Comparison of ENCODE assay signal across 24 cellular contexts in genomic region chr12:22353615-22354325, GRCh38. TPM values are rescaled to one million over a fixed set of nuclear protein-coding genes. Genes with fewer than 3 reads are reported as not detected.
"Had no signal": no experiment of that assay in that cellular context is flagged by ENCODE, and none has a peak within 500 bp of the region (broad histone marks: within the 10 kb centered on the region; RNA-seq: fewer than 3 reads in every experiment).

No MANE protein-coding gene starts in this region.

- FAIRE-seq: keratinocyte had no signal

- H3K36me3 ChIP-seq: esophagus muscularis mucosa, lower lobe of right lung, neutrophil, prostate gland, right atrium auricular region, stomach, thyroid gland had no signal

- H3K9me3 ChIP-seq: esophagus muscularis mucosa, lower lobe of right lung, neutrophil, prostate gland, right atrium auricular region, stomach, thyroid gland had no signal

- DNase-seq: cerebellar nuclear complex; dorsolateral prefrontal cortex; effector CD4-positive, alpha-beta T cell; foreskin melanocyte; hypothalamus; immature natural killer cell; left ventricle myocardium superior; lower lobe of right lung; naive B cell; stimulated activated CD4-positive, alpha-beta T cell treated with anti-CD3 and anti-CD28 coated beads, Interleukin-2, amount 100 ng/mL, for 24 hours; stimulated activated CD4-positive, alpha-beta T cell treated with anti-CD3 and anti-CD28 coated beads, Interleukin-4, amount 100 ng/mL, for 24 hours; stimulated activated naive CD4-positive, alpha-beta T cell treated with Interleukin-2 at 50 U/mL for 16 hours; stomach; thyroid gland; trophoblast cell had no signal

- H3K27ac ChIP-seq: dorsolateral prefrontal cortex, epithelial cell of prostate, esophagus muscularis mucosa, lower lobe of right lung, neutrophil, prostate gland, right atrium auricular region, stomach, thyroid gland had no signal

- H3K4me3 ChIP-seq: dorsolateral prefrontal cortex, esophagus muscularis mucosa, lower lobe of right lung, prostate gland, right atrium auricular region, stomach, thyroid gland had no signal

- H3K27me3 ChIP-seq: dorsolateral prefrontal cortex, esophagus muscularis mucosa, neutrophil, right atrium auricular region, stomach, thyroid gland had no signal

- H3K4me1 ChIP-seq: lower lobe of right lung, prostate gland, right atrium auricular region, stomach, thyroid gland had no signal

- ATAC-seq: left ventricle myocardium superior; lower lobe of right lung; natural killer cell treated with Interleukin-12 subunit alpha and Interleukin-12 subunit beta and Interleukin-15 and Interleukin-18, amount 100 ng/mL, for 72 hours; sciatic nerve; stimulated activated effector memory CD8-positive, alpha-beta T cell treated with anti-CD3 and anti-CD28 coated beads, Interleukin-12 subunit alpha, Interleukin-12 subunit beta, amount 100 ng/mL, for 72 hours had no signal

RNA-seq across cellular contexts. Expression of gene ST8SIA1, which starts 19.3 kb away (rescaled TPM):
- polyA plus RNA-seq: immature natural killer cell had no signal
